ENCODE assay signal across 7 cellular contexts in genomic region chr17:31373150-31374082, GRCh38. TPM values are rescaled to one million over a fixed set of nuclear protein-coding genes. Genes with fewer than 3 reads are reported as not detected.
A peak's percentile ranks its signal among the peaks of the same experiment; 100 is the strongest.
DNase-seq lines count a peak whose midpoint lies in the region; ATAC-seq and FAIRE-seq lines count a peak whose summit lies in the region.

No MANE protein-coding gene starts in this region.

- no peak overlapping the region for H3K4me3 Mint-ChIP-seq in activated T-helper 1 cell treated with anti-CD3 and anti-CD28 coated beads, Interleukin-12 subunit alpha, Interleukin-12 subunit beta, Interleukin-2, Interleukin-4 antibody, amounts not matched to agents 30 ng/mL and 10 ng/mL and 1 ng/mL, durations not matched to agents 14 hours and 24 hours and 36 hours

- H3K36me3 Mint-ChIP-seq in activated T-helper 1 cell treated with anti-CD3 and anti-CD28 coated beads, Interleukin-12 subunit alpha, Interleukin-12 subunit beta, Interleukin-2, Interleukin-4 antibody, amounts not matched to agents 30 ng/mL and 10 ng/mL and 1 ng/mL, durations not matched to agents 14 hours and 24 hours and 36 hours (ENCODE audit: low read depth), result peaks cover 5% of the 10 kb centered on the region

- no peak overlapping the region for H3K27ac Mint-ChIP-seq in activated T-helper 1 cell treated with anti-CD3 and anti-CD28 coated beads, Interleukin-12 subunit alpha, Interleukin-12 subunit beta, Interleukin-2, Interleukin-4 antibody, amounts not matched to agents 30 ng/mL and 10 ng/mL and 1 ng/mL, durations not matched to agents 14 hours and 24 hours and 36 hours

- DNase-seq in ELR (ENCODE audit: low read depth) (peak; percentile 77), HT-29 (ENCODE audit: low spot score) (peak; percentile 79), RCC 7860 (ENCODE audit: low spot score) (peak; percentile 48), mucosa of gallbladder (ENCODE audit: low spot score) (peak; percentile 37)
- DNase-seq in activated T-helper 1 cell treated with anti-CD3 and anti-CD28 coated beads, Interleukin-12 subunit alpha, Interleukin-12 subunit beta, Interleukin-2, Interleukin-4 antibody, amounts not matched to agents 30 ng/mL and 10 ng/mL and 1 ng/mL, durations not matched to agents 14 hours and 24 hours and 36 hours (ENCODE audit: low spot score), result no peak

- H3K9me3 Mint-ChIP-seq in activated T-helper 1 cell treated with anti-CD3 and anti-CD28 coated beads, Interleukin-12 subunit alpha, Interleukin-12 subunit beta, Interleukin-2, Interleukin-4 antibody, amounts not matched to agents 30 ng/mL and 10 ng/mL and 1 ng/mL, durations not matched to agents 14 hours and 24 hours and 36 hours, result no peaks in the 10 kb centered on the region

- no peak for ATAC-seq in HG03378 (IDR thresholded peaks at IDR 0.05; ENCODE audit: unreplicated experiment)

- peaks cover 21% of the 10 kb centered on the region for H3K4me1 Mint-ChIP-seq in activated T-helper 1 cell treated with anti-CD3 and anti-CD28 coated beads, Interleukin-12 subunit alpha, Interleukin-12 subunit beta, Interleukin-2, Interleukin-4 antibody, amounts not matched to agents 30 ng/mL and 10 ng/mL and 1 ng/mL, durations not matched to agents 14 hours and 24 hours and 36 hours (ENCODE audit: low read depth)

- peak; percentile 31 for FAIRE-seq in RCC 7860 (lab: Jason Lieb, UNC)
- peak; percentile 54 for FAIRE-seq in endometrium (lab: Jason Lieb, UNC)

- intact Hi-C loops in activated T-helper 1 cell treated with anti-CD3 and anti-CD28 coated beads, Interleukin-12 subunit alpha, Interleukin-12 subunit beta, Interleukin-2, Interleukin-4 antibody, amounts not matched to agents 30 ng/mL and 10 ng/mL and 1 ng/mL, durations not matched to agents 14 hours and 24 hours and 36 hours (cut with micrococcal nuclease), result loop anchor here (1.0 to 10.0 kb wide), 7 partner anchors 53 to 467 kb away; partner anchors contain the start of genes EVI2A, EVI2B, NF1 and TEFM

- H3K27me3 Mint-ChIP-seq in activated T-helper 1 cell treated with anti-CD3 and anti-CD28 coated beads, Interleukin-12 subunit alpha, Interleukin-12 subunit beta, Interleukin-2, Interleukin-4 antibody, amounts not matched to agents 30 ng/mL and 10 ng/mL and 1 ng/mL, durations not matched to agents 14 hours and 24 hours and 36 hours (ENCODE audit: insufficient read depth), result no peaks in the 10 kb centered on the region

RNA-seq across cellular contexts. Expression of gene RAB11FIP4, which starts 18.1 kb away (rescaled TPM):
- total RNA-seq in HT-29 (2014; rRNA removed; shearing (Covaris generic)), result 58.3 and 59.5 TPM in 2 replicates
- total RNA-seq in mucosa of gallbladder, result 37.6 TPM
- 28.7 and 29.8 TPM in 2 replicates for total RNA-seq in activated T-helper 1 cell treated with anti-CD3 and anti-CD28 coated beads, Interleukin-12 subunit alpha, Interleukin-12 subunit beta, Interleukin-2, Interleukin-4 antibody, amounts not matched to agents 30 ng/mL and 10 ng/mL and 1 ng/mL, durations not matched to agents 14 hours and 24 hours and 36 hours

RNA-seq across cellular contexts. Expression of gene EVI2A, which starts 52.0 kb away (rescaled TPM):
- total RNA-seq in HT-29 (2014; rRNA removed; shearing (Covaris generic)), result not detected in 2 replicates
- total RNA-seq in mucosa of gallbladder, result 10.9 TPM
- total RNA-seq in activated T-helper 1 cell treated with anti-CD3 and anti-CD28 coated beads, Interleukin-12 subunit alpha, Interleukin-12 subunit beta, Interleukin-2, Interleukin-4 antibody, amounts not matched to agents 30 ng/mL and 10 ng/mL and 1 ng/mL, durations not matched to agents 14 hours and 24 hours and 36 hours, result 46.3 and 47.9 TPM in 2 replicates

RNA-seq across cellular contexts. Expression of gene EVI2B, which starts 59.6 kb away (rescaled TPM):
- not detected in 2 replicates for total RNA-seq in HT-29 (2014; rRNA removed; shearing (Covaris generic))
- total RNA-seq in mucosa of gallbladder, result 13.0 TPM
- 21.7 and 25.1 TPM in 2 replicates for total RNA-seq in activated T-helper 1 cell treated with anti-CD3 and anti-CD28 coated beads, Interleukin-12 subunit alpha, Interleukin-12 subunit beta, Interleukin-2, Interleukin-4 antibody, amounts not matched to agents 30 ng/mL and 10 ng/mL and 1 ng/mL, durations not matched to agents 14 hours and 24 hours and 36 hours

Comparison
In these comparisons a context has a peak if more than half of its experiments do, and no peak if none do; other contexts are left out.
1. RNA of gene EVI2A, which starts 52.0 kb away (total RNA-seq): 46.3 to 47.9 TPM in activated T-helper 1 cell treated with anti-CD3 and anti-CD28 coated beads, Interleukin-12 subunit alpha, Interleukin-12 subunit beta, Interleukin-2, Interleukin-4 antibody, amounts not matched to agents 30 ng/mL and 10 ng/mL and 1 ng/mL, durations not matched to agents 14 hours and 24 hours and 36 hours and 10.9 TPM in mucosa of gallbladder (single experiment); not detected in HT-29; every median in the first group is over 10 times any median in the second.
2. RNA of gene EVI2B, which starts 59.6 kb away (total RNA-seq): 21.7 to 25.1 TPM in activated T-helper 1 cell treated with anti-CD3 and anti-CD28 coated beads, Interleukin-12 subunit alpha, Interleukin-12 subunit beta, Interleukin-2, Interleukin-4 antibody, amounts not matched to agents 30 ng/mL and 10 ng/mL and 1 ng/mL, durations not matched to agents 14 hours and 24 hours and 36 hours and 13.0 TPM in mucosa of gallbladder (single experiment); not detected in HT-29; every median in the first group is over 10 times any median in the second.